ENCODE assay signal across 1 cellular context in the genomic region with DNA sequence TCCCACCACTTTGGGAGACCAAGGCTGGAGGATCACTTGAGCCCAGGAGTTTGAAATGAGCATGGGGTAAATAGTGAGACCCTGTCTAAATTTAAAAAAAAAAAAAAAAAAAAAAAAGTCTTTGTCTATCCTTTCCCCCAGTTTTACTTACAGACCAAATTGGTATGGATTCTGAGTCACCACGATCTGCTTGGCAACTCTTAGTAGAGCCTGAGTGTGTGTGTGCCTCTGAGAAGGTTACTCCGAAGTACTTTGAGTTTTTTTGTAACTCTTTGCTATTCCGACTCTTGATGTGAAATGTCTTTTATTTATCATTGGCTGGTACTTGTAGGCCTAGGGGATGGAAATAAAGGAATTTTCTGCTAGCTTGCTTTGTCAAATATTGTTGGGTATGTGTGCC.
TF ChIP-seq lines count a peak whose summit lies in the region.

No MANE protein-coding gene starts in this region.

TF ChIP-seq in WTC11, 78 proteins besides CTCF, POLR2A, EP300 and RAD21 (continued from another document):
- no peak for TF ChIP-seq ZNF532 (CRISPR knock-in tag; IDR thresholded peaks at IDR 0.05; ENCODE audit: borderline replicate concordance)
